In genomic region chr5:28117273-28118065, GRCh38 we compare ENCODE assay signal across 2 cellular contexts.
TF ChIP-seq lines count a peak whose summit lies in the region.

No MANE protein-coding gene starts in this region.

TF ChIP-seq in A549, 52 proteins besides CTCF, POLR2A, EP300 and RAD21 (continued from another document):
- TF ChIP-seq CEBPB (IDR thresholded peaks at IDR 0.05): 0 out of 4 replicates have a peak, but pooled peaks of 1 of the 2 experiments have one; percentile 6

TF ChIP-seq in SK-N-SH treated with all-trans-retinoic acid at 6 μM for 48 hours, 23 proteins besides CTCF, POLR2A, EP300 and RAD21 (continued from another document):
- TF ChIP-seq, protein P1, sequence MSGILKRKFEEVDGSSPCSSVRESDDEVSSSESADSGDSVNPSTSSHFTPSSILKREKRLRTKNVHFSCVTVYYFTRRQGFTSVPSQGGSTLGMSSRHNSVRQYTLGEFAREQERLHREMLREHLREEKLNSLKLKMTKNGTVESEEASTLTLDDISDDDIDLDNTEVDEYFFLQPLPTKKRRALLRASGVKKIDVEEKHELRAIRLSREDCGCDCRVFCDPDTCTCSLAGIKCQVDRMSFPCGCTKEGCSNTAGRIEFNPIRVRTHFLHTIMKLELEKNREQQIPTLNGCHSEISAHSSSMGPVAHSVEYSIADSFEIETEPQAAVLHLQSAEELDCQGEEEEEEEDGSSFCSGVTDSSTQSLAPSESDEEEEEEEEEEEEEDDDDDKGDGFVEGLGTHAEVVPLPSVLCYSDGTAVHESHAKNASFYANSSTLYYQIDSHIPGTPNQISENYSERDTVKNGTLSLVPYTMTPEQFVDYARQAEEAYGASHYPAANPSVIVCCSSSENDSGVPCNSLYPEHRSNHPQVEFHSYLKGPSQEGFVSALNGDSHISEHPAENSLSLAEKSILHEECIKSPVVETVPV (CRISPR knock-in tag; IDR thresholded peaks at IDR 0.05): no peak
- TF ChIP-seq, protein P2, sequence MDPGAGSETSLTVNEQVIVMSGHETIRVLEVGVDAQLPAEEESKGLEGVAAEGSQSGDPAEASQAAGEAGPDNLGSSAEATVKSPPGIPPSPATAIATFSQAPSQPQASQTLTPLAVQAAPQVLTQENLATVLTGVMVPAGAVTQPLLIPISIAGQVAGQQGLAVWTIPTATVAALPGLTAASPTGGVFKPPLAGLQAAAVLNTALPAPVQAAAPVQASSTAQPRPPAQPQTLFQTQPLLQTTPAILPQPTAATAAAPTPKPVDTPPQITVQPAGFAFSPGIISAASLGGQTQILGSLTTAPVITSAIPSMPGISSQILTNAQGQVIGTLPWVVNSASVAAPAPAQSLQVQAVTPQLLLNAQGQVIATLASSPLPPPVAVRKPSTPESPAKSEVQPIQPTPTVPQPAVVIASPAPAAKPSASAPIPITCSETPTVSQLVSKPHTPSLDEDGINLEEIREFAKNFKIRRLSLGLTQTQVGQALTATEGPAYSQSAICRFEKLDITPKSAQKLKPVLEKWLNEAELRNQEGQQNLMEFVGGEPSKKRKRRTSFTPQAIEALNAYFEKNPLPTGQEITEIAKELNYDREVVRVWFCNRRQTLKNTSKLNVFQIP (CRISPR knock-in tag; IDR thresholded peaks at IDR 0.05; ENCODE audit: borderline replicate concordance, low read depth): no peak
- TF ChIP-seq ESRRG (CRISPR knock-in tag; IDR thresholded peaks at IDR 0.05) (no peak), OSR1 (CRISPR knock-in tag; IDR thresholded peaks at IDR 0.05) (no peak), ZC3H10 (CRISPR knock-in tag; IDR thresholded peaks at IDR 0.05) (no peak), ZNF565 (CRISPR knock-in tag; conservative IDR thresholded peaks at IDR 0.05; ENCODE audit: low read depth) (no peak)
